20 cellular contexts compared by ENCODE assay signal in the genomic region with DNA sequence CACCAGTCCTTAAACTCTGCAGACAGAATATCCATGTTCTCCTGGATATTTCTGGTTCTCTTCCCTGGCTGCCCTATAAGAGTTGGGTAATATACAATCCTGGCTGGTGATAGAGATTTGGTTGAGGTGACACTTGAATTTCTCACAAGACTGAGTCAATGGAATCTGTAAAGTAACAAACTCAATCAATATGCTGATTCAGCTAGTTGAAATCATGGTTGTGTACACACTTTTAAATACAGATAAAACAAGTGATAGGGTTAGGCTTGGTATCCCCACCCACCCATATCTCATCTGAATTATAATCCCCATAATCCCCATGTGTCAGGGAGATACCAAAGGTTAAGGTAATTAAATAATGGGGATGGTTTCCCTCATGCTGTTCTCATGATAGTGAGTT.
A peak's percentile ranks its signal among the peaks of the same experiment; 100 is the strongest.
DNase-seq lines count a peak whose midpoint lies in the region; ATAC-seq, FAIRE-seq and TF ChIP-seq lines count a peak whose summit lies in the region.
"Had no signal": no experiment of that assay in that cellular context is flagged by ENCODE, and none has a peak within 500 bp of the region (broad histone marks: within the 10 kb centered on the region; RNA-seq: fewer than 3 reads in every experiment).

No MANE protein-coding gene starts in this region.

- H3K79me1 ChIP-seq in IMR-90 (ENCODE audit: low read depth in 1 of 2, low read length in 2 of 2) (no peaks in the 10 kb centered on the region), mesendoderm (ENCODE audit: low read length) (no peaks in the 10 kb centered on the region)

- H3K4me3 ChIP-seq in A549 (no peak overlapping the region), IMR-90 (ENCODE audit: insufficient read depth, low read depth, low read length) (no peak overlapping the region), mesendoderm (ENCODE audit: low read length) (no peak overlapping the region)
- H3K4me3 ChIP-seq: BLaER1 treated with 17β-estradiol and CSF1 and Interleukin-3, amounts not matched to agents 10 nM and 100 nM had no signal

- TF ChIP-seq CTCF in A549 (IDR thresholded peaks at IDR 0.05) (no peak), IMR-90 (conservative IDR thresholded peaks at IDR 0.05; ENCODE audit: low read depth, low read length) (no peak)

- POLR2A ChIA-PET in A549 (lab: Yijun Ruan, JAX) = no interaction called here
- POLR2A ChIA-PET in IMR-90 (lab: Charles Lee; ENCODE audit: unreplicated experiment) = no interaction called here

- no peak overlapping the region for H4K5ac ChIP-seq in IMR-90 (ENCODE audit: low read depth, low read length)
- H4K5ac ChIP-seq in mesendoderm (ENCODE audit: low read length) = no peak overlapping the region

- H4K91ac ChIP-seq in IMR-90 (ENCODE audit: insufficient read depth, low read depth, low read length) = no peak overlapping the region

- H3K27ac ChIP-seq in A549 (no peak overlapping the region), IMR-90 (ENCODE audit: insufficient read depth, low read length) (no peak overlapping the region), mesendoderm (ENCODE audit: low read depth, low read length) (no peak overlapping the region)
- H3K27ac ChIP-seq: BLaER1 treated with 17β-estradiol and CSF1 and Interleukin-3, amounts not matched to agents 10 nM and 100 nM; C4-2B had no signal

- H2BK20ac ChIP-seq in IMR-90 (ENCODE audit: low read depth, low read length) = no peak overlapping the region

- ATAC-seq in A549 (no peak), IMR-90 (ENCODE audit: low read depth) (no peak)
- ATAC-seq: CD8-positive, alpha-beta T cell had no signal

- no TSS peak for BruUV-seq in IMR-90 (replicated peaks; lab: Mats Ljungman, UMichigan)

- H2AK5ac ChIP-seq in IMR-90 (ENCODE audit: low read depth, low read length) (no peak overlapping the region), mesendoderm (ENCODE audit: low read length) (no peak overlapping the region)

- no peak for FAIRE-seq in A549 (lab: Jason Lieb, UNC)
- FAIRE-seq: A204.1, D721Med, G401.6, GM12891, GM19239 had no signal

- no peak overlapping the region for H2AK9ac ChIP-seq in IMR-90 (replicated peaks; ENCODE audit: low read depth, low read length, poor library complexity)

- no peak overlapping the region for H3K4ac ChIP-seq in IMR-90 (ENCODE audit: low read depth, low read length)
- no peak overlapping the region for H3K4ac ChIP-seq in mesendoderm (ENCODE audit: low read depth, low read length)

- intact Hi-C loops in IMR-90 (cut with micrococcal nuclease) = no loop called here

- no peaks in the 10 kb centered on the region for H3K27me3 ChIP-seq in IMR-90 (ENCODE audit: control insufficient read depth, insufficient read depth, low read length)
- H3K27me3 ChIP-seq in mesendoderm (ENCODE audit: insufficient read depth, low read length, poor library complexity) = no peaks in the 10 kb centered on the region
- H3K27me3 ChIP-seq: BLaER1 treated with 17β-estradiol and CSF1 and Interleukin-3, amounts not matched to agents 10 nM and 100 nM had no signal

- TF ChIP-seq EP300 in A549 (IDR thresholded peaks at IDR 0.05) = no peak

- H3K36me3 ChIP-seq in IMR-90 (ENCODE audit: control insufficient read depth, insufficient read depth, low read length) (no peaks in the 10 kb centered on the region), mesendoderm (ENCODE audit: control insufficient read depth, insufficient read depth, low read length) (no peaks in the 10 kb centered on the region)
- H3K36me3 ChIP-seq: BLaER1 treated with 17β-estradiol and CSF1 and Interleukin-3, amounts not matched to agents 10 nM and 100 nM had no signal

- H3K56ac ChIP-seq in IMR-90 (ENCODE audit: extremely low read depth, insufficient read depth, low read length) = no peak overlapping the region
- no peak overlapping the region for H3K56ac ChIP-seq in mesendoderm (ENCODE audit: low read length)

- CTCF ChIA-PET in A549 (lab: Yijun Ruan, JAX) (no interaction called here), IMR-90 (lab: Yijun Ruan, JAX) (no interaction called here)

- DNase-seq in A549 (ENCODE audit: low read depth in 1 of 2, low spot score in 1 of 2) (no peak), IMR-90 (no peak), mesendoderm (peak; percentile 7), T-helper 2 cell (no peak), activated gamma-delta T cell treated with Interleukin-2 at 50 U/mL for 16 hours (no peak)
- DNase-seq: 8988T; AML-193; Caco-2; Calu3; CD4-positive, alpha-beta T cell; CD8-positive, alpha-beta T cell; DMS79 treated with DMSO at 0.1 percent for 48 hours; GF-D8 had no signal

- H4K20me1 ChIP-seq in IMR-90 (ENCODE audit: insufficient read depth, low read length) = no peaks in the 10 kb centered on the region
- H4K20me1 ChIP-seq: BLaER1 treated with 17β-estradiol and CSF1 and Interleukin-3, amounts not matched to agents 10 nM and 100 nM had no signal

- H4K8ac ChIP-seq in IMR-90 (ENCODE audit: low read depth in 2 of 2, low read length in 2 of 2) (no peak overlapping the region), mesendoderm (ENCODE audit: low read depth, low read length) (no peak overlapping the region)

- dilution Hi-C loops in IMR-90 (cut with HindIII; ENCODE audit: low sequenced_read_pairs, unreplicated experiment) = no loop called here

- no peak overlapping the region for H2AFZ ChIP-seq in IMR-90 (replicated peaks; ENCODE audit: low read length, poor library complexity)

- in situ Hi-C loops in IMR-90 (cut with MboI; ENCODE audit: low sequenced_read_pairs) = no loop called here

- H3K9me3 ChIP-seq in A549 = no peaks in the 10 kb centered on the region
- no peaks in the 10 kb centered on the region for H3K9me3 ChIP-seq in IMR-90 (ENCODE audit: control insufficient read depth, insufficient read depth, low read length)

- H2BK15ac ChIP-seq in IMR-90 (ENCODE audit: low read depth, low read length) (no peak overlapping the region), mesendoderm (replicated peaks; ENCODE audit: low read depth) (no peak overlapping the region)

- no peaks in the 10 kb centered on the region for H3K79me2 ChIP-seq in mesendoderm (ENCODE audit: control insufficient read depth, insufficient read depth, low read length)

- no peak overlapping the region for H3K9ac ChIP-seq in IMR-90 (ENCODE audit: low read depth, low read length)
- no peak overlapping the region for H3K9ac ChIP-seq in mesendoderm (ENCODE audit: low read length)
- H3K9ac ChIP-seq: BLaER1 treated with 17β-estradiol and CSF1 and Interleukin-3, amounts not matched to agents 10 nM and 100 nM had no signal

- H2BK5ac ChIP-seq in IMR-90 (ENCODE audit: low read depth, low read length, poor library complexity, severe bottlenecking) (no peak overlapping the region), mesendoderm (ENCODE audit: low read length) (no peak overlapping the region)

- no peaks in the 10 kb centered on the region for H3K9me1 ChIP-seq in IMR-90 (ENCODE audit: insufficient read depth, low read length)

- H3K14ac ChIP-seq in IMR-90 (replicated peaks; ENCODE audit: low read depth, low read length) = no peak overlapping the region

- H3K4me1 ChIP-seq in A549 (no peaks in the 10 kb centered on the region), IMR-90 (ENCODE audit: control insufficient read depth, insufficient read depth, low read length) (no peaks in the 10 kb centered on the region), mesendoderm (ENCODE audit: control insufficient read depth, low read depth, low read length) (no peaks in the 10 kb centered on the region)
- H3K4me1 ChIP-seq: BLaER1 treated with 17β-estradiol and CSF1 and Interleukin-3, amounts not matched to agents 10 nM and 100 nM; Caco-2 had no signal

- H3K4me2 ChIP-seq in A549 (no peak overlapping the region), IMR-90 (ENCODE audit: low read depth, low read length) (no peak overlapping the region), mesendoderm (ENCODE audit: low read length) (no peak overlapping the region)
- H3K4me2 ChIP-seq: BLaER1 treated with 17β-estradiol and CSF1 and Interleukin-3, amounts not matched to agents 10 nM and 100 nM had no signal

- TF ChIP-seq POLR2A in A549 (IDR thresholded peaks at IDR 0.05; ENCODE audit: low read length) (no peak), IMR-90 (IDR thresholded peaks at IDR 0.05; ENCODE audit: low read depth, low read length) (no peak)

- H3K23ac ChIP-seq in IMR-90 (ENCODE audit: low read depth, low read length) = no peak overlapping the region
- no peak overlapping the region for H3K23ac ChIP-seq in mesendoderm (ENCODE audit: low read length)

- no peak for TF ChIP-seq RAD21 in A549 (conservative IDR thresholded peaks at IDR 0.05 in 1 of 2, IDR thresholded peaks at IDR 0.05 in 1 of 2)
- TF ChIP-seq RAD21 in IMR-90 (IDR thresholded peaks at IDR 0.05; ENCODE audit: low read length) = no peak

- H3K18ac ChIP-seq in IMR-90 (ENCODE audit: low read depth, low read length) = no peak overlapping the region
- no peak overlapping the region for H3K18ac ChIP-seq in mesendoderm (ENCODE audit: low read length)

- H2BK120ac ChIP-seq in IMR-90 (ENCODE audit: low read depth, low read length) = no peak overlapping the region
- no peak overlapping the region for H2BK120ac ChIP-seq in mesendoderm (ENCODE audit: low read depth, low read length)

TF ChIP-seq in A549, 52 proteins besides CTCF, POLR2A, EP300 and RAD21:
- TF ChIP-seq, protein P1, sequence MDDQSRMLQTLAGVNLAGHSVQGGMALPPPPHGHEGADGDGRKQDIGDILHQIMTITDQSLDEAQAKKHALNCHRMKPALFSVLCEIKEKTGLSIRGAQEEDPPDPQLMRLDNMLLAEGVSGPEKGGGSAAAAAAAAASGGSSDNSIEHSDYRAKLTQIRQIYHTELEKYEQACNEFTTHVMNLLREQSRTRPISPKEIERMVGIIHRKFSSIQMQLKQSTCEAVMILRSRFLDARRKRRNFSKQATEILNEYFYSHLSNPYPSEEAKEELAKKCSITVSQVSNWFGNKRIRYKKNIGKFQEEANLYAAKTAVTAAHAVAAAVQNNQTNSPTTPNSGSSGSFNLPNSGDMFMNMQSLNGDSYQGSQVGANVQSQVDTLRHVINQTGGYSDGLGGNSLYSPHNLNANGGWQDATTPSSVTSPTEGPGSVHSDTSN (IDR thresholded peaks at IDR 0.05) = no peak
- peak; percentile 58 for TF ChIP-seq MAFK (IDR thresholded peaks at IDR 0.05; ENCODE audit: partially characterized antibody)
- no peak for TF ChIP-seq ZSCAN20 (CRISPR knock-in tag; IDR thresholded peaks at IDR 0.05)
- no peak for TF ChIP-seq RARB (CRISPR knock-in tag; IDR thresholded peaks at IDR 0.05)

TF ChIP-seq in IMR-90, 13 proteins besides CTCF, POLR2A, EP300 and RAD21:
- TF ChIP-seq MAFK (IDR thresholded peaks at IDR 0.05; ENCODE audit: low read depth, low read length) (peak; percentile 69), CHD1 (IDR thresholded peaks at IDR 0.05; ENCODE audit: low read depth, low read length) (no peak)
